Comparison of ENCODE assay signal across 16 cellular contexts in the genomic region with DNA sequence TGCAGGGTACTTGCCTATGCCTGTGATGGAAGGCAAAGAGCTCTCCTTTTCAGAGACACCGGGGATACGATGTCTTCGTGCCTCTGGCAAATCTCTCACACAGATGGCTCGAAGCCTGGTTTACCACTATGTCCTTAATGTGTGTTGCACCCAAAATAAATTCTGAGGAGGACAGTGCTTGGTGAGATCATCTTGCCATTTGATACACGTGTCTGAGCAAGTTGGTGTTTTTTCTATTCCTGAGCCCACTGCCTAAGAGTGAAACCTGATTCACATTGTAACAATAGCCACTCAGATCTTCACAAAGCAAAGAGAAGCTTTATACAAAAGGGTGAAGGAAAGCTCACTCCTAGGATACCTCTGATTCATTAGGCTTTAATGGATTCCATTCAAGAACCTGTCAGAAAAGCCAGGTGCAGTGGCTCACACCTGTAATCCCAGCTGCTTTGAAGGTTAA. TPM values are rescaled to one million over a fixed set of nuclear protein-coding genes. Genes with fewer than 3 reads are reported as not detected.
A peak's percentile ranks its signal among the peaks of the same experiment; 100 is the strongest.
DNase-seq lines count a peak whose midpoint lies in the region; ATAC-seq and TF ChIP-seq lines count a peak whose summit lies in the region.
"Had no signal": no experiment of that assay in that cellular context is flagged by ENCODE, and none has a peak within 500 bp of the region (broad histone marks: within the 10 kb centered on the region; RNA-seq: fewer than 3 reads in every experiment).

No MANE protein-coding gene starts in this region.

- intact Hi-C loops in heart left ventricle (cut with DNase I) (no loop called here), ovary (cut with DNase I) (no loop called here)
- intact Hi-C loops in CD4-positive, alpha-beta T cell (cut with DNase I, micrococcal nuclease): no loop called here

- DNase-seq in DMS 273 (lab: John Stamatoyannopoulos, UW; ENCODE audit: unreplicated experiment): peak; percentile 28
- no peak for DNase-seq in DMS 273 treated with DMSO at 0.1 percent for 48 hours (lab: John Stamatoyannopoulos, UW)
- peak; percentile 98 for DNase-seq in NCI-H748 (lab: John Stamatoyannopoulos, UW; ENCODE audit: unreplicated experiment)
- DNase-seq in heart left ventricle: peak in 1 of 5 donors; percentile 38
- DNase-seq in suprapubic skin (ENCODE audit: low spot score in 2 of 2): no peak
- DNase-seq in CD4-positive, alpha-beta T cell: no peak
- DNase-seq in ovary: no peak
- DNase-seq: adrenal gland, GM23248, NCI-H446 treated with DMSO at 0.1 percent for 48 hours, SIG-M5 had no signal

- H3K27me3 ChIP-seq in heart left ventricle (peaks cover 0 to 6% (median 0%) of the 10 kb centered on the region in 9 donors), suprapubic skin (no peaks in the 10 kb centered on the region), ovary (no peaks in the 10 kb centered on the region)
- peaks cover 4% of the 10 kb centered on the region for H3K27me3 ChIP-seq in CD4-positive, alpha-beta T cell (ENCODE audit: control insufficient read depth, insufficient read depth, low read length)
- H3K27me3 ChIP-seq: adrenal gland, tibial nerve had no signal

- WGBS in heart left ventricle, 4 donors: 36 to 55% (median 46%) methylated on average over 5 of the region's 5 CpGs
- 33% methylated on average over 4 of the region's 5 CpGs for WGBS in suprapubic skin
- WGBS in ovary, 3 donors: 62 to 67% (median 63%) methylated on average over 5 of the region's 5 CpGs

- H3K4me1 ChIP-seq in heart left ventricle (peaks cover 0 to 24% (median 5%) of the 10 kb centered on the region in 12 donors), suprapubic skin (peaks cover 15% of the 10 kb centered on the region), ovary (ENCODE audit: insufficient read depth) (no peaks in the 10 kb centered on the region)

- H3K27me3 Mint-ChIP-seq in CD4-positive, alpha-beta T cell: peaks cover 16% of the 10 kb centered on the region

- H3K27ac ChIP-seq in heart left ventricle: peak overlapping the region in 6 of 12 donors; percentile 21 to 61 (median 42)
- peak overlapping the region; percentile 48 for H3K27ac ChIP-seq in suprapubic skin
- H3K27ac ChIP-seq in CD4-positive, alpha-beta T cell (ENCODE audit: low read depth, low read length): no peak overlapping the region
- H3K27ac ChIP-seq in ovary: no peak overlapping the region
- H3K27ac ChIP-seq: 22Rv1, adrenal gland, GM23248, tibial nerve had no signal

- H3K4me1 Mint-ChIP-seq in CD4-positive, alpha-beta T cell (ENCODE audit: low read depth): peaks cover 8% of the 10 kb centered on the region

- TF ChIP-seq CTCF in heart left ventricle (IDR thresholded peaks at IDR 0.05) (no peak), suprapubic skin (IDR thresholded peaks at IDR 0.05) (no peak), ovary (IDR thresholded peaks at IDR 0.05) (no peak)
- no peak for TF ChIP-seq CTCF in CD4-positive, alpha-beta T cell (IDR thresholded peaks at IDR 0.05)

- ATAC-seq in heart left ventricle (peak; percentile 52 to 78 (median 69)), HG03565 (IDR thresholded peaks at IDR 0.05; ENCODE audit: unreplicated experiment) (no peak)
- ATAC-seq in CD4-positive, alpha-beta T cell (ENCODE audit: poor library complexity): no peak

- POLR2A ChIA-PET in CD4-positive, alpha-beta T cell (lab: Charles Lee): no interaction called here

- CTCF ChIA-PET in CD4-positive, alpha-beta T cell (lab: Charles Lee): no interaction called here

- H3K9me3 ChIP-seq in heart left ventricle: no peaks in the 10 kb centered on the region
- H3K9me3 ChIP-seq in suprapubic skin: no peaks in the 10 kb centered on the region
- no peaks in the 10 kb centered on the region for H3K9me3 ChIP-seq in CD4-positive, alpha-beta T cell (ENCODE audit: control insufficient read depth, low read length)
- H3K9me3 ChIP-seq in ovary: no peaks in the 10 kb centered on the region
- H3K9me3 ChIP-seq: adrenal gland, tibial nerve had no signal

- no peaks in the 10 kb centered on the region for H3K36me3 Mint-ChIP-seq in CD4-positive, alpha-beta T cell (ENCODE audit: low read depth)

- H3K27ac Mint-ChIP-seq in CD4-positive, alpha-beta T cell: no peak overlapping the region
- H3K27ac Mint-ChIP-seq: dendritic cell treated with granulocyte-macrophage colony-stimulating factor and Interleukin-4, amounts not matched to agents 40 ng/mL and 50 ng/mL, for 4 days; IgD-negative memory B cell had no signal

- no peak for TF ChIP-seq EP300 in suprapubic skin (IDR thresholded peaks at IDR 0.05)
- no peak for TF ChIP-seq EP300 in ovary (IDR thresholded peaks at IDR 0.05)

- TF ChIP-seq POLR2A in heart left ventricle (IDR thresholded peaks at IDR 0.05) (no peak), suprapubic skin (IDR thresholded peaks at IDR 0.05) (no peak), ovary (IDR thresholded peaks at IDR 0.05) (no peak)

- H3K4me3 ChIP-seq in heart left ventricle: no peak overlapping the region
- no peak overlapping the region for H3K4me3 ChIP-seq in suprapubic skin
- no peak overlapping the region for H3K4me3 ChIP-seq in ovary
- H3K4me3 ChIP-seq: adrenal gland, GM23248, tibial nerve had no signal

- H3K9me3 Mint-ChIP-seq in CD4-positive, alpha-beta T cell: no peaks in the 10 kb centered on the region
- H3K9me3 Mint-ChIP-seq: dendritic cell treated with granulocyte-macrophage colony-stimulating factor and Interleukin-4, amounts not matched to agents 40 ng/mL and 50 ng/mL, for 4 days; IgD-negative memory B cell had no signal

- no peak overlapping the region for H3K4me3 Mint-ChIP-seq in CD4-positive, alpha-beta T cell
- H3K4me3 Mint-ChIP-seq: dendritic cell treated with granulocyte-macrophage colony-stimulating factor and Interleukin-4, amounts not matched to agents 40 ng/mL and 50 ng/mL, for 4 days had no signal

- H3K36me3 ChIP-seq in heart left ventricle (no peaks in the 10 kb centered on the region), suprapubic skin (no peaks in the 10 kb centered on the region), ovary (no peaks in the 10 kb centered on the region)
- H3K36me3 ChIP-seq: adrenal gland, tibial nerve had no signal

RNA-seq across cellular contexts. Expression of gene AKAP1, which starts 33.1 kb away (rescaled TPM):
- total RNA-seq in heart left ventricle: 100 to 1,000 TPM in 8 of 9 donors, 10 to 100 TPM in 1; 77.4 to 240 (median 133) TPM
- polyA plus RNA-seq in heart left ventricle: 10 to 100 TPM; 55.8 to 63.4 TPM
- 10 to 100 TPM; 50.1 to 76.2 (median 56.4) TPM for total RNA-seq in suprapubic skin
- 10 to 100 TPM; 20.3 to 23.1 TPM for total RNA-seq in CD4-positive, alpha-beta T cell
- total RNA-seq in ovary: 10 to 100 TPM; 20.0 to 45.2 (median 34.1) TPM
- polyA plus RNA-seq in ovary: 10 to 100 TPM; 21.5 to 30.4 TPM

Comparison
In these comparisons a context has a peak if more than half of its experiments do, and no peak if none do; other contexts are left out.
1. DNase-seq: peak in DMS 273 (single experiment) and NCI-H748 (single experiment); none in DMS 273 treated with DMSO at 0.1 percent for 48 hours (single experiment), suprapubic skin (0 of 2), CD4-positive, alpha-beta T cell (0 of 10) and ovary (0 of 5).
2. ATAC-seq: peak in heart left ventricle (4 of 4); none in HG03565 (single experiment) and CD4-positive, alpha-beta T cell (single experiment).